Comparison of ENCODE assay signal across 20 cellular contexts in the genomic region with DNA sequence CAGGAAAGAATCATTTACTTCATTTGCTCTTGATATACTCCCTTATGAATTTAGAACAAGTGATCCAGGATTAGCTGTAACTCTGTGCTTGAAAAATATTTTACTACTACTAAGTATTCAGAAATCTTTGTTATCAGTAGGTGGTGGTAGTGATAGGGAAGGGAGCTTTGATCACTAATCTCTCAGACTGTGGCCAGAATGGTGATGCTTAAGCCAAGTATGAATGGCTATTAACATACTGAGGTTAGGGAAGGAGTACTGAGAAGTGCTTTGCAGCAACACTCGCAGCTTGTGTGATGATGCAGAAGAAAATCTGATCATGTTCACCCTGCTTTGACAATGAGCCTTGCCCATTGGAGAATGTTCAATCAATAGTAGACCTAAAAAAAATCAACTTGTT. TPM values are rescaled to one million over a fixed set of nuclear protein-coding genes. Genes with fewer than 3 reads are reported as not detected.
DNase-seq lines count a peak whose midpoint lies in the region; ATAC-seq, FAIRE-seq and TF ChIP-seq lines count a peak whose summit lies in the region.
"Had no signal": no experiment of that assay in that cellular context is flagged by ENCODE, and none has a peak within 500 bp of the region (broad histone marks: within the 10 kb centered on the region; RNA-seq: fewer than 3 reads in every experiment).

No MANE protein-coding gene starts in this region.

- DNase-seq in HFFc6 (no peak), adipocyte (ENCODE audit: low read depth) (no peak), memory B cell (ENCODE audit: low spot score in 2 of 2) (no peak), sciatic nerve (ENCODE audit: low spot score) (no peak), medulla oblongata (ENCODE audit: extremely low spot score) (no peak), NCI-H446 (lab: John Stamatoyannopoulos, UW) (no peak), RCC 7860 (ENCODE audit: low spot score) (no peak)
- DNase-seq: activated CD4-positive, alpha-beta T cell treated with anti-CD3 and anti-CD28 coated beads, Interleukin-2, amount 50 U/mL, for 4 hours; activated T-cell treated with anti-CD3 and anti-CD28 coated beads for 4 hours; foreskin melanocyte; GM23248; NCI-H2107; NCI-H524 treated with DMSO at 0.1 percent for 48 hours; right lobe of liver; stimulated activated naive CD4-positive, alpha-beta T cell treated with Interleukin-2 at 50 U/mL for 16 hours; upper lobe of right lung had no signal

- H3K36me3 Mint-ChIP-seq in HFFc6 (ENCODE audit: low read depth) (peaks cover 81% of the 10 kb centered on the region), memory B cell (peaks cover 44% of the 10 kb centered on the region)

- H3K4me1 Mint-ChIP-seq in HFFc6 (ENCODE audit: low read depth), result peaks cover 40% of the 10 kb centered on the region
- H3K4me1 Mint-ChIP-seq in memory B cell, result peaks cover 2% of the 10 kb centered on the region

- no peak for FAIRE-seq in RCC 7860 (lab: Jason Lieb, UNC)
- FAIRE-seq: GM19239 had no signal

- peak overlapping the region; percentile 47 for H3K27ac Mint-ChIP-seq in HFFc6
- H3K27ac Mint-ChIP-seq in memory B cell, result peak overlapping the region; percentile 29
- H3K27ac Mint-ChIP-seq: activated naive CD4-positive, alpha-beta T cell treated with anti-CD3 and anti-CD28 coated beads, Interleukin-2, amount 50 U/mL, for 24 hours had no signal

- no peak for TF ChIP-seq CTCF in HFFc6 (IDR thresholded peaks at IDR 0.05)

- H3K4me3 ChIP-seq in adipocyte (ENCODE audit: low read length), result no peak overlapping the region
- H3K4me3 ChIP-seq: GM23248, right lobe of liver, upper lobe of right lung had no signal

- H3K9me3 Mint-ChIP-seq in HFFc6 (no peaks in the 10 kb centered on the region), memory B cell (no peaks in the 10 kb centered on the region)
- H3K9me3 Mint-ChIP-seq: activated naive CD4-positive, alpha-beta T cell treated with anti-CD3 and anti-CD28 coated beads, Interleukin-2, amount 50 U/mL, for 24 hours; dendritic cell treated with granulocyte-macrophage colony-stimulating factor and Interleukin-4, amounts not matched to agents 40 ng/mL and 50 ng/mL, for 4 days had no signal

- H3K9me3 ChIP-seq in adipocyte (ENCODE audit: control insufficient read depth, low read length), result no peaks in the 10 kb centered on the region
- H3K9me3 ChIP-seq: right lobe of liver, upper lobe of right lung had no signal

- intact Hi-C loops in sciatic nerve (cut with DNase I), result no loop called here

- H3K27me3 Mint-ChIP-seq in HFFc6 (ENCODE audit: insufficient read depth) (peaks cover 13% of the 10 kb centered on the region), memory B cell (no peaks in the 10 kb centered on the region)
- H3K27me3 Mint-ChIP-seq: activated naive CD4-positive, alpha-beta T cell treated with anti-CD3 and anti-CD28 coated beads, Interleukin-2, amount 50 U/mL, for 24 hours; dendritic cell treated with granulocyte-macrophage colony-stimulating factor and Interleukin-4, amounts not matched to agents 40 ng/mL and 50 ng/mL, for 4 days had no signal

- no peaks in the 10 kb centered on the region for H3K27me3 ChIP-seq in adipocyte (replicated peaks; ENCODE audit: control insufficient read depth, insufficient read depth, low read length)
- H3K27me3 ChIP-seq: right lobe of liver, upper lobe of right lung had no signal

- peaks cover 92% of the 10 kb centered on the region for H3K36me3 ChIP-seq in adipocyte (ENCODE audit: control insufficient read depth, insufficient read depth, low read length, severe bottlenecking)

- ATAC-seq in memory B cell (ENCODE audit: low read depth) (no peak), sciatic nerve (peak; percentile 14)
- ATAC-seq: right lobe of liver, Right ventricle myocardium inferior, upper lobe of right lung had no signal

- peak overlapping the region; percentile 14 for H3K9ac ChIP-seq in adipocyte (ENCODE audit: low read length)
- H3K9ac ChIP-seq: GM23248 had no signal

- peaks cover 58% of the 10 kb centered on the region for H3K4me1 ChIP-seq in adipocyte (ENCODE audit: control insufficient read depth, insufficient read depth, low read length)
- H3K4me1 ChIP-seq: right lobe of liver had no signal

- H3K4me3 Mint-ChIP-seq in HFFc6 (no peak overlapping the region), memory B cell (no peak overlapping the region)
- H3K4me3 Mint-ChIP-seq: activated naive CD4-positive, alpha-beta T cell treated with anti-CD3 and anti-CD28 coated beads, Interleukin-2, amount 50 U/mL, for 24 hours; dendritic cell treated with granulocyte-macrophage colony-stimulating factor and Interleukin-4, amounts not matched to agents 40 ng/mL and 50 ng/mL, for 4 days had no signal

RNA-seq across cellular contexts. Expression of a gene that starts 29.3 kb away (rescaled TPM):
- 10 to 100 TPM; 41.4 to 51.5 (median 47.0) TPM for total RNA-seq in HFFc6 (2021; fragmentation: NEBNext Ultra II Directional; extraction: Animal tissue kit (Norgen Biotek cat#: 25700))
- total RNA-seq in sciatic nerve, result 27.2 TPM

RNA-seq across cellular contexts. Expression of a gene that starts 29.7 kb away (rescaled TPM):
- total RNA-seq in HFFc6 (2021; fragmentation: NEBNext Ultra II Directional; extraction: Animal tissue kit (Norgen Biotek cat#: 25700)), result 10 to 100 TPM; 74.1 to 97.6 (median 86.0) TPM
- total RNA-seq in sciatic nerve, result 32.5 TPM
